ENCODE assay signal across 2 cellular contexts in genomic region chr3:138434276-138434874, GRCh38.
TF ChIP-seq lines count a peak whose summit lies in the region.

ESYT3 (plus strand) TSS chr3:138434616; CDS start chr3:138434799, 183 bp downstream.

TF ChIP-seq in WTC11, 78 proteins besides CTCF, POLR2A, EP300 and RAD21 (continued from another document and continues in another):
- TF ChIP-seq SMAD3 (CRISPR knock-in tag; IDR thresholded peaks at IDR 0.05; ENCODE audit: borderline replicate concordance) (peak; percentile 97), ARID4B (CRISPR knock-in tag; IDR thresholded peaks at IDR 0.05; ENCODE audit: borderline replicate concordance) (peak; percentile 98), ZNF512 (CRISPR knock-in tag; IDR thresholded peaks at IDR 0.05; ENCODE audit: borderline replicate concordance) (no peak), CREM (CRISPR knock-in tag; IDR thresholded peaks at IDR 0.05) (peak; percentile 85), TEAD4 (CRISPR knock-in tag; IDR thresholded peaks at IDR 0.05) (peak; percentile 91; the same call in 1 of the 2 replicates), AFF4 (CRISPR knock-in tag; IDR thresholded peaks at IDR 0.05; ENCODE audit: borderline replicate concordance) (no peak), PREB (CRISPR knock-in tag; IDR thresholded peaks at IDR 0.05; ENCODE audit: borderline replicate concordance) (0 out of 2 replicates have a peak, but pooled peaks have one; percentile 60), EMX1 (CRISPR knock-in tag; IDR thresholded peaks at IDR 0.05) (no peak), ZNF138 (CRISPR knock-in tag; conservative IDR thresholded peaks at IDR 0.05) (peak; percentile 56; the same call in 1 of the 2 replicates), FOXK1 (CRISPR knock-in tag; IDR thresholded peaks at IDR 0.05) (peak; percentile 89), FOXJ3 (CRISPR knock-in tag; IDR thresholded peaks at IDR 0.05; ENCODE audit: borderline replicate concordance) (0 out of 2 replicates have a peak, but pooled peaks have one; percentile 88), NFE2L1 (CRISPR knock-in tag; IDR thresholded peaks at IDR 0.05) (peak; percentile 91), JAZF1 (CRISPR knock-in tag; IDR thresholded peaks at IDR 0.05) (no peak), ETV6 (CRISPR knock-in tag; IDR thresholded peaks at IDR 0.05) (peak; percentile 95)

TF ChIP-seq in HepG2, 621 proteins besides CTCF, POLR2A, EP300 and RAD21 (continued from another document and continues in another):
- TF ChIP-seq HNF1A (IDR thresholded peaks at IDR 0.05; ENCODE audit: low read depth) (0 out of 2 replicates have a peak, but pooled peaks have one; percentile 27), HNF1A (CRISPR knock-in tag; IDR thresholded peaks at IDR 0.05; ENCODE audit: borderline replicate concordance) (peak; percentile 70; the same call in 1 of the 2 replicates), CAMTA2 (CRISPR knock-in tag; IDR thresholded peaks at IDR 0.05; ENCODE audit: borderline replicate concordance) (peak; percentile 91; the same call in 1 of the 2 replicates), LRRFIP1 (CRISPR knock-in tag; conservative IDR thresholded peaks at IDR 0.05) (no peak), ZNF142 (CRISPR knock-in tag; IDR thresholded peaks at IDR 0.05) (peak; percentile 87), ZNF776 (CRISPR knock-in tag; IDR thresholded peaks at IDR 0.05) (peak; percentile 96), ZNF770 (CRISPR knock-in tag; IDR thresholded peaks at IDR 0.05) (peak; percentile 65; the same call in 1 of the 2 replicates), ATM (IDR thresholded peaks at IDR 0.05; ENCODE audit: borderline replicate concordance) (no peak), SOX13 (IDR thresholded peaks at IDR 0.05) (no peak), SOX13 (CRISPR knock-in tag; conservative IDR thresholded peaks at IDR 0.05 in 1 of 2, IDR thresholded peaks at IDR 0.05 in 1 of 2) (peak in 1 of 2 experiments; percentile 66; a peak in 2 of 4 replicates), ZNF792 (CRISPR knock-in tag; IDR thresholded peaks at IDR 0.05) (peak; percentile 88; the same call in 1 of the 2 replicates), PPARG (CRISPR knock-in tag; conservative IDR thresholded peaks at IDR 0.05) (0 out of 2 replicates have a peak, but pooled peaks have one; percentile 45), TAF1 (CRISPR knock-in tag; IDR thresholded peaks at IDR 0.05) (peak; percentile 78), ZNF430 (CRISPR knock-in tag; IDR thresholded peaks at IDR 0.05) (peak; percentile 98), THAP9 (CRISPR knock-in tag; IDR thresholded peaks at IDR 0.05; ENCODE audit: borderline replicate concordance) (peak; percentile 76), HMG20B (CRISPR knock-in tag; conservative IDR thresholded peaks at IDR 0.05) (peak; percentile 48; the same call in 1 of the 2 replicates), MED13 (CRISPR knock-in tag; IDR thresholded peaks at IDR 0.05) (peak; percentile 71), FOXK2 (IDR thresholded peaks at IDR 0.05) (no peak), SKI (IDR thresholded peaks at IDR 0.05; ENCODE audit: partially characterized antibody) (peak; percentile 22), ZNF781 (CRISPR knock-in tag; IDR thresholded peaks at IDR 0.05; ENCODE audit: borderline replicate concordance, not compliant biosample characterization) (peak; percentile 98), TBL1XR1 (IDR thresholded peaks at IDR 0.05; ENCODE audit: borderline replicate concordance, low read length, partially characterized antibody) (no peak), HDAC2 (CRISPR knock-in tag; IDR thresholded peaks at IDR 0.05) (peak; percentile 60), ATF7 (IDR thresholded peaks at IDR 0.05) (no peak), ATF7 (CRISPR knock-in tag; IDR thresholded peaks at IDR 0.05) (0 out of 2 replicates have a peak, but pooled peaks have one; percentile 63), BRCA1 (CRISPR knock-in tag; IDR thresholded peaks at IDR 0.05) (peak; percentile 88; the same call in 1 of the 2 replicates), KAT7 (CRISPR knock-in tag; IDR thresholded peaks at IDR 0.05; ENCODE audit: borderline replicate concordance) (peak; percentile 49; the same call in 1 of the 2 replicates), SMARCC2 (IDR thresholded peaks at IDR 0.05) (no peak), SPEN (CRISPR knock-in tag; IDR thresholded peaks at IDR 0.05; ENCODE audit: low read depth) (peak; percentile 81), HBP1 (CRISPR knock-in tag; IDR thresholded peaks at IDR 0.05; ENCODE audit: low read depth) (no peak), NR3C1 (CRISPR knock-in tag; IDR thresholded peaks at IDR 0.05) (no peak), ZNF737 (CRISPR knock-in tag; IDR thresholded peaks at IDR 0.05; ENCODE audit: borderline replicate concordance) (no peak), ZSCAN30 (CRISPR knock-in tag; IDR thresholded peaks at IDR 0.05) (peak; percentile 88), ZNF816 (CRISPR knock-in tag; IDR thresholded peaks at IDR 0.05; ENCODE audit: borderline replicate concordance) (peak; percentile 99), ZNF570 (CRISPR knock-in tag; IDR thresholded peaks at IDR 0.05; ENCODE audit: borderline replicate concordance) (peak; percentile 95; the same call in 1 of the 2 replicates), ZC3H13 (CRISPR knock-in tag; IDR thresholded peaks at IDR 0.05) (peak; percentile 63; the same call in 1 of the 2 replicates)
